In genomic region chr1:53341961-53342707, GRCh38 we compare ENCODE assay signal across 1 cellular context.
TF ChIP-seq lines count a peak whose summit lies in the region.

No MANE protein-coding gene starts in this region.

TF ChIP-seq in SK-N-SH, 30 proteins besides CTCF, POLR2A, EP300 and RAD21:
- TF ChIP-seq MXI1 (IDR thresholded peaks at IDR 0.05; ENCODE audit: low read depth, low read length) = no peak
- TF ChIP-seq FOXJ3 (CRISPR knock-in tag; IDR thresholded peaks at IDR 0.05) = no peak
- TF ChIP-seq ELF1 (IDR thresholded peaks at IDR 0.05) = no peak
- TF ChIP-seq, protein P1, sequence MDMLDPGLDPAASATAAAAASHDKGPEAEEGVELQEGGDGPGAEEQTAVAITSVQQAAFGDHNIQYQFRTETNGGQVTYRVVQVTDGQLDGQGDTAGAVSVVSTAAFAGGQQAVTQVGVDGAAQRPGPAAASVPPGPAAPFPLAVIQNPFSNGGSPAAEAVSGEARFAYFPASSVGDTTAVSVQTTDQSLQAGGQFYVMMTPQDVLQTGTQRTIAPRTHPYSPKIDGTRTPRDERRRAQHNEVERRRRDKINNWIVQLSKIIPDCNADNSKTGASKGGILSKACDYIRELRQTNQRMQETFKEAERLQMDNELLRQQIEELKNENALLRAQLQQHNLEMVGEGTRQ (IDR thresholded peaks at IDR 0.05; ENCODE audit: borderline replicate concordance, low read depth, low read length) = no peak
- TF ChIP-seq, protein P2, sequence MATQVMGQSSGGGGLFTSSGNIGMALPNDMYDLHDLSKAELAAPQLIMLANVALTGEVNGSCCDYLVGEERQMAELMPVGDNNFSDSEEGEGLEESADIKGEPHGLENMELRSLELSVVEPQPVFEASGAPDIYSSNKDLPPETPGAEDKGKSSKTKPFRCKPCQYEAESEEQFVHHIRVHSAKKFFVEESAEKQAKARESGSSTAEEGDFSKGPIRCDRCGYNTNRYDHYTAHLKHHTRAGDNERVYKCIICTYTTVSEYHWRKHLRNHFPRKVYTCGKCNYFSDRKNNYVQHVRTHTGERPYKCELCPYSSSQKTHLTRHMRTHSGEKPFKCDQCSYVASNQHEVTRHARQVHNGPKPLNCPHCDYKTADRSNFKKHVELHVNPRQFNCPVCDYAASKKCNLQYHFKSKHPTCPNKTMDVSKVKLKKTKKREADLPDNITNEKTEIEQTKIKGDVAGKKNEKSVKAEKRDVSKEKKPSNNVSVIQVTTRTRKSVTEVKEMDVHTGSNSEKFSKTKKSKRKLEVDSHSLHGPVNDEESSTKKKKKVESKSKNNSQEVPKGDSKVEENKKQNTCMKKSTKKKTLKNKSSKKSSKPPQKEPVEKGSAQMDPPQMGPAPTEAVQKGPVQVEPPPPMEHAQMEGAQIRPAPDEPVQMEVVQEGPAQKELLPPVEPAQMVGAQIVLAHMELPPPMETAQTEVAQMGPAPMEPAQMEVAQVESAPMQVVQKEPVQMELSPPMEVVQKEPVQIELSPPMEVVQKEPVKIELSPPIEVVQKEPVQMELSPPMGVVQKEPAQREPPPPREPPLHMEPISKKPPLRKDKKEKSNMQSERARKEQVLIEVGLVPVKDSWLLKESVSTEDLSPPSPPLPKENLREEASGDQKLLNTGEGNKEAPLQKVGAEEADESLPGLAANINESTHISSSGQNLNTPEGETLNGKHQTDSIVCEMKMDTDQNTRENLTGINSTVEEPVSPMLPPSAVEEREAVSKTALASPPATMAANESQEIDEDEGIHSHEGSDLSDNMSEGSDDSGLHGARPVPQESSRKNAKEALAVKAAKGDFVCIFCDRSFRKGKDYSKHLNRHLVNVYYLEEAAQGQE (IDR thresholded peaks at IDR 0.05; ENCODE audit: low read depth, low read length) = no peak
- TF ChIP-seq YY1 (IDR thresholded peaks at IDR 0.05; ENCODE audit: low read depth) = no peak
- no peak for TF ChIP-seq RXRA (IDR thresholded peaks at IDR 0.05; ENCODE audit: borderline replicate concordance, low read depth)
- TF ChIP-seq PBX3 (IDR thresholded peaks at IDR 0.05) = no peak
- TF ChIP-seq POLR2AphosphoS5 (IDR thresholded peaks at IDR 0.05; ENCODE audit: low read depth, low read length) = no peak
- no peak for TF ChIP-seq TAF1 (IDR thresholded peaks at IDR 0.05; ENCODE audit: borderline replicate concordance, low read depth, low read length)
